ENCODE assay signal across 1 cellular context in the genomic region with DNA sequence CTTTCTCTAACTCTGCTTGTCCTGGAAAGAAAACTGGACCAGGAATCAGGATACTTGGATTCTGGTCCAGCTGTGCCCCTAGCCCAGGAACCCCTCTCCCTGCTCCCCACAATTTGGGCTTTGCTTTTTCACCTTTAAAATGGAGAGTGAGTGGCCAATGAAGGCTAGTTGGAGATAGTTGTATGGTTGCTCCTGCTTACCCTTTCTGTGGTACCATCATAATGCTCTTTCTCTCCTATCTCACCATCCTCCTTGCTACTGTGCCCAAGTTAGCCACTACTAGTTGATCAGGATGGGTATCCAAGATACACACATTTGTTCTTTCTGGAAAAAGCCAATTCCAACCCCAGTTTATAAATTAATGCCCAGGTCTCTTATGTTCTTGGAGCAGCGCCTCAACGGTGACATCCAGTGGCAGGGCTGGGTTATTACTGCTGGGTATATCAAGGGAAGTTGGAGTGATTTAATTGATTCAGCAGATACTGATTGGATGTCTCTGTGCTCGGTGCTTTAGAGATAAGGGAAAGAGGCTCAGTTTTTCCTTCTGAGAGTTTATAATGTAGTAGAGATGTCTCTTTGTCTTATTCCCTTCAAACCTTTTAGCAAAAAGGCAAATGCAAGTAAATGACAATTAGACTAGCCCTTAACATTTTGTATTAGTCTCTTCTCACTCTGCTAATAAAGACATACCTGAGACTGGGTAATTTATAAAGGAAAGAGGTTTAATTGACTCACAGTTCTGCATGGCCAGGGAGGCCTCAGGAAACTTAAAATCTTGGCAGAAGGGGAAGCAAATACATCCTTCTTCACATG.
TF ChIP-seq lines count a peak whose summit lies in the region.

No MANE protein-coding gene starts in this region.

TF ChIP-seq in H1, 55 proteins besides CTCF, POLR2A, EP300 and RAD21:
- TF ChIP-seq TBP (IDR thresholded peaks at IDR 0.05; ENCODE audit: low read depth, low read length) (no peak), FOSL1 (IDR thresholded peaks at IDR 0.05; ENCODE audit: insufficient read depth, low read depth, low read length) (no peak), SRF (IDR thresholded peaks at IDR 0.05; ENCODE audit: low read depth, low read length) (no peak), MAFK (IDR thresholded peaks at IDR 0.05; ENCODE audit: low read depth, low read length) (no peak), HDAC6 (IDR thresholded peaks at IDR 0.05; ENCODE audit: low read depth, low read length) (no peak), ZNF274 (IDR thresholded peaks at IDR 0.05; ENCODE audit: borderline replicate concordance, extremely low read depth, low read length) (no peak), KDM1A (IDR thresholded peaks at IDR 0.05; ENCODE audit: borderline replicate concordance, low read length) (no peak), EGR1 (IDR thresholded peaks at IDR 0.05; ENCODE audit: borderline replicate concordance, low read depth, low read length) (no peak)
